10 cellular contexts compared by ENCODE assay signal in the genomic region with DNA sequence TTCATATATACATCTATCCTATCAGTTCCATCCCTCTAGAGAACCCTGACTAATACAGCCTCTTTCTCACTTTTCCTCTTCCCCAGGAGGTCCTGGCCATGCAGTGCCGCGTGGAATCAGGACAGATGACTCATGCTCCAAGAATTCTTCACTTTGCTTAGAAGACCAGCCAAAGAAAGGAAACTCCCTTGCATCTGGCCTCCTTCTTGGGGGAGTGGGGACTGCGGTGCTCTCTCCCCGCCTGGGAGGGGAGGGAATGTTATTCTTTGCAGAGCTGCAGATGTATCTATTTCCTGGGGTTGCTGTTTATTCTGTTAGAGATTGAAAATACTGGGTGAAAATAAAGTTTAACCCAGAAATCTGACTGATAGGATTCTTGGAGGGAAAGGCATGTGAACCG.
DNase-seq lines count a peak whose midpoint lies in the region; ATAC-seq and TF ChIP-seq lines count a peak whose summit lies in the region.
"Had no signal": no experiment of that assay in that cellular context is flagged by ENCODE, and none has a peak within 500 bp of the region (broad histone marks: within the 10 kb centered on the region; RNA-seq: fewer than 3 reads in every experiment).

No MANE protein-coding gene starts in this region.

- TF ChIP-seq POLR2A in spleen (IDR thresholded peaks at IDR 0.05), result no peak

- DNase-seq in AG08396 (ENCODE audit: low spot score) (peak; percentile 79), NCI-H226 (peak; percentile 99), mesothelial cell of epicardium (ENCODE audit: low spot score in 2 of 2, unreplicated experiment in 2 of 2) (peak; percentile 30 to 66), NCI-H2107 (lab: John Stamatoyannopoulos, UW) (no peak), spleen (no peak), GM20000 (ENCODE audit: low spot score) (no peak), NCI-H82 (lab: John Stamatoyannopoulos, UW) (no peak)
- DNase-seq: activated CD4-positive, alpha-beta memory T cell treated with anti-CD3 and anti-CD28 coated beads, Interleukin-2, amount 10 ng/mL, durations not matched to agents 7 days and 5 days; NCI-H2029 had no signal

- ATAC-seq in esophagus mucosa, result peak; percentile 55

- H3K27ac ChIP-seq in spleen, result peak overlapping the region in 1 of 8 donors; percentile 8

- WGBS in spleen, 5 donors, result 64 to 85% (median 71%) methylated on average over 5 of the region's 5 CpGs

- no peaks in the 10 kb centered on the region for H3K9me3 Mint-ChIP-seq in mesothelial cell of epicardium
- H3K9me3 Mint-ChIP-seq: activated CD4-positive, alpha-beta memory T cell treated with anti-CD3 and anti-CD28 coated beads, Interleukin-2, amount 10 ng/mL, durations not matched to agents 7 days and 5 days had no signal

- H3K9me3 ChIP-seq in spleen, result no peaks in the 10 kb centered on the region

- peak overlapping the region; percentile 86 for H3K27ac Mint-ChIP-seq in mesothelial cell of epicardium
- H3K27ac Mint-ChIP-seq: activated CD4-positive, alpha-beta memory T cell treated with anti-CD3 and anti-CD28 coated beads, Interleukin-2, amount 10 ng/mL, durations not matched to agents 7 days and 5 days had no signal

- H3K4me3 Mint-ChIP-seq in mesothelial cell of epicardium, result no peak overlapping the region
- H3K4me3 Mint-ChIP-seq: activated CD4-positive, alpha-beta memory T cell treated with anti-CD3 and anti-CD28 coated beads, Interleukin-2, amount 10 ng/mL, durations not matched to agents 7 days and 5 days had no signal

- H3K27me3 Mint-ChIP-seq in mesothelial cell of epicardium (ENCODE audit: low read depth), result no peaks in the 10 kb centered on the region

- H3K36me3 Mint-ChIP-seq in mesothelial cell of epicardium, result no peaks in the 10 kb centered on the region

- H3K4me1 Mint-ChIP-seq in mesothelial cell of epicardium, result peaks cover 28% of the 10 kb centered on the region
- H3K4me1 Mint-ChIP-seq: activated CD4-positive, alpha-beta memory T cell treated with anti-CD3 and anti-CD28 coated beads, Interleukin-2, amount 10 ng/mL, durations not matched to agents 7 days and 5 days had no signal

- intact Hi-C loops in spleen (cut with DNase I; ENCODE audit: low total_unique reads), result no loop called here

- H3K4me3 ChIP-seq in spleen, result no peak overlapping the region

- H3K4me1 ChIP-seq in spleen, result peaks cover 0 to 10% (median 0%) of the 10 kb centered on the region in 6 donors

- no peaks in the 10 kb centered on the region for H3K27me3 ChIP-seq in spleen (replicated peaks in 1 of 7)

- TF ChIP-seq CTCF in mesothelial cell of epicardium (IDR thresholded peaks at IDR 0.05; ENCODE audit: unreplicated experiment), result no peak
- TF ChIP-seq CTCF in spleen (IDR thresholded peaks at IDR 0.05 in 8 of 11, conservative IDR thresholded peaks at IDR 0.05 in 3 of 11), result no peak
- no peak for TF ChIP-seq CTCF in GM20000 (IDR thresholded peaks at IDR 0.05; ENCODE audit: extremely low read depth, missing control alignments)

- H3K36me3 ChIP-seq in spleen, result no peaks in the 10 kb centered on the region

Comparison
In these comparisons a context has a peak if more than half of its experiments do, and no peak if none do; other contexts are left out.
1. DNase-seq: peak in AG08396 (single experiment), NCI-H226 (single experiment) and mesothelial cell of epicardium (2 of 2); none in NCI-H2107 (single experiment), spleen (single experiment), GM20000 (single experiment) and NCI-H82 (single experiment).